ENCODE assay signal across 25 cellular contexts in the genomic region with DNA sequence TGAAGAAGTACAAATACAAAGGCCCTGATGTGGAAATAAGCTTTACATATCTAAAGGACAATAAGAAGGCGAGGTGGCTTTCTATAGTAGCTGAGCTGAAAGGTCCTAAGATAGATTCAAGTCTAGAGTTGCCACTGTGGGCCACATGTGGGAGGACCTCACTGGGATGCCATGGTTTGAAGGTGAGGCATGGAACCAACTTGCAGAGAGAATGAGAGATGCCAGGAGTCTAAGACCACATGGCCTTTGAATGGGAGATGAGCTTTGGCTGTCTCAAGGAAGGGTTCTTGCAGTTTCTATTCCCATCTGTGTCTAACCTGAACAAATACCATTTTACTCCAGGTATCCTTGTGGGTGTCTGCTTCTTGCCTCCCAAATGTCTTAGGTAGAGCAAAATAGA.
"Had no signal": no experiment of that assay in that cellular context is flagged by ENCODE, and none has a peak within 500 bp of the region (broad histone marks: within the 10 kb centered on the region; RNA-seq: fewer than 3 reads in every experiment).

No MANE protein-coding gene starts in this region.

- H3K27me3 ChIP-seq: colonic mucosa, dorsolateral prefrontal cortex, esophagus muscularis mucosa, esophagus squamous epithelium, foreskin keratinocyte, gastrocnemius medialis, gastroesophageal sphincter, heart left ventricle, heart right ventricle had no signal

- FAIRE-seq: colon, endometrium, endothelial cell of umbilical vein, frontal cortex had no signal

- H3K27ac ChIP-seq: colonic mucosa, coronary artery, dorsolateral prefrontal cortex, esophagus muscularis mucosa, foreskin keratinocyte, gastrocnemius medialis, gastroesophageal sphincter, heart left ventricle, heart right ventricle had no signal

- H3K4me3 ChIP-seq: colonic mucosa, coronary artery, dorsolateral prefrontal cortex, esophagus muscularis mucosa, esophagus squamous epithelium, gastrocnemius medialis, gastroesophageal sphincter, heart left ventricle, heart right ventricle had no signal

- DNase-seq: colonic mucosa; cortex of kidney; dermis blood vessel endothelial cell; dorsolateral prefrontal cortex; effector CD4-positive, alpha-beta T cell; effector CD8-positive, alpha-beta T cell; effector memory CD4-positive, alpha-beta T cell; effector memory CD8-positive, alpha-beta T cell; endodermal cell; esophagus squamous epithelium; foreskin fibroblast; foreskin keratinocyte; foreskin melanocyte; gastrocnemius medialis; glutamatergic neuron; head of caudate nucleus; heart left ventricle; heart right ventricle had no signal

- H3K9me3 ChIP-seq: colonic mucosa, esophagus muscularis mucosa, esophagus squamous epithelium, gastrocnemius medialis, gastroesophageal sphincter, heart left ventricle, heart right ventricle had no signal

- H3K36me3 ChIP-seq: colonic mucosa, esophagus squamous epithelium, gastrocnemius medialis had no signal

- ATAC-seq: effector memory CD8-positive, alpha-beta T cell; foreskin keratinocyte; gastrocnemius medialis; gastroesophageal sphincter; heart left ventricle; heart right ventricle had no signal

- H3K4me1 ChIP-seq: colonic mucosa, esophagus muscularis mucosa, foreskin keratinocyte, gastrocnemius medialis, gastroesophageal sphincter had no signal
